In genomic region chr17:55510986-55511721, GRCh38 we compare ENCODE assay signal across 18 cellular contexts. TPM values are rescaled to one million over a fixed set of nuclear protein-coding genes. Genes with fewer than 3 reads are reported as not detected.
DNase-seq lines count a peak whose midpoint lies in the region; ATAC-seq, FAIRE-seq and TF ChIP-seq lines count a peak whose summit lies in the region.
"Had no signal": no experiment of that assay in that cellular context is flagged by ENCODE, and none has a peak within 500 bp of the region (broad histone marks: within the 10 kb centered on the region; RNA-seq: fewer than 3 reads in every experiment).

TSS of gene SMIM36 (minus strand) at chr17:55511452.

- CTCF ChIA-PET in HepG2 (lab: Yijun Ruan, JAX; ENCODE audit: low intra/inter-chr PET ratio, low total read pairs) = no interaction called here

- no peak within 1 kb of the TSS for H3K9ac ChIP-seq in HepG2 (ENCODE audit: insufficient read depth, low read depth, low read length)
- H3K9ac ChIP-seq: BLaER1 had no signal

- POLR2A ChIA-PET in HepG2 (lab: Yijun Ruan, JAX) = interaction anchor here (2.1 to 2.3 kb wide), 2 partner anchors 77 to 90 kb away, joined by 5 to 6 read pairs; partner anchors contain the start of gene MMD

- H3K27me3 ChIP-seq in HepG2 (ENCODE audit: control insufficient read depth in 1 of 2, insufficient read depth in 2 of 2, low read length in 2 of 2) (no peaks in the 10 kb centered on the region), right lobe of liver (no peaks in the 10 kb centered on the region)
- H3K27me3 ChIP-seq: BLaER1 had no signal

- in situ Hi-C loops in HepG2 (cut with HindIII; ENCODE audit: extremely low pct_ligation_motif_present, low pct_unique_long_range_greater_than_20kb) = loop anchor here (5.0 to 10.0 kb wide), 3 partner anchors 89 to 516 kb away; partner anchors contain the start of gene MMD

- intact Hi-C loops in HepG2 (cut with micrococcal nuclease; ENCODE audit: unreplicated experiment) (loop anchor here (5.0 kb wide), 1 partner anchor 519 kb away; no protein-coding TSS in a partner anchor), right lobe of liver (cut with DNase I) (no loop called here)

- WGBS in HepG2 (ENCODE audit: low lambda C conversion rate) = 95% methylated on average over 18 of the region's 18 CpGs
- 78% methylated on average over 7 of the region's 18 CpGs for WGBS in right lobe of liver (ENCODE audit: insufficient coverage, low coverage, low lambda C conversion rate, missing lambda C conversion rate)

- ATAC-seq in HepG2 (no peak), right lobe of liver (no peak), HG03378 (IDR thresholded peaks at IDR 0.05; ENCODE audit: unreplicated experiment) (no peak), GM18505 (IDR thresholded peaks at IDR 0.05; ENCODE audit: unreplicated experiment) (no peak)

- TF ChIP-seq RAD21 in HepG2 (CRISPR knock-in tag; IDR thresholded peaks at IDR 0.05) = no peak

- no peak within 1 kb of the TSS for H3K27ac ChIP-seq in HepG2 (ENCODE audit: extremely low read length, insufficient read depth, low read length)
- no peak within 1 kb of the TSS for H3K27ac ChIP-seq in right lobe of liver
- H3K27ac ChIP-seq: 22Rv1, BLaER1, HL-60 had no signal

- H3K4me1 ChIP-seq in HepG2 (ENCODE audit: insufficient read depth, low read length) = peaks cover 28% of the 10 kb centered on the region
- H3K4me1 ChIP-seq in right lobe of liver = no peaks in the 10 kb centered on the region
- H3K4me1 ChIP-seq: BLaER1 had no signal

- H3K36me3 ChIP-seq in HepG2 (replicated peaks in 1 of 2; ENCODE audit: control insufficient read depth in 1 of 2, insufficient read depth in 2 of 2, low read length in 2 of 2) = no peaks in the 10 kb centered on the region
- H3K36me3 ChIP-seq in right lobe of liver = no peaks in the 10 kb centered on the region
- H3K36me3 ChIP-seq: BLaER1, HAP-1 had no signal

- no peak for TF ChIP-seq CTCF in HepG2 (CRISPR knock-in tag; IDR thresholded peaks at IDR 0.05)
- TF ChIP-seq CTCF in right lobe of liver (IDR thresholded peaks at IDR 0.05) = no peak

- TF ChIP-seq EP300 in HepG2 (IDR thresholded peaks at IDR 0.05; ENCODE audit: low read depth in 2 of 2, low read length in 2 of 2) = no peak
- no peak for TF ChIP-seq EP300 in HepG2 (CRISPR knock-in tag; IDR thresholded peaks at IDR 0.05; ENCODE audit: borderline replicate concordance)

- TF ChIP-seq POLR2A in HepG2 (IDR thresholded peaks at IDR 0.05; ENCODE audit: insufficient read depth in 1 of 2, low read depth in 2 of 2, low read length in 2 of 2) (no peak), right lobe of liver (IDR thresholded peaks at IDR 0.05) (no peak), GM18505 (IDR thresholded peaks at IDR 0.05; ENCODE audit: borderline replicate concordance, extremely low read depth, insufficient read depth, insufficient read length) (no peak)

- no peak within 1 kb of the TSS for H2AFZ ChIP-seq in HepG2 (ENCODE audit: low read length)

- no peaks in the 10 kb centered on the region for H4K20me1 ChIP-seq in HepG2 (ENCODE audit: insufficient read depth, low read length)
- H4K20me1 ChIP-seq: BLaER1 had no signal

- no TSS peak for BruUV-seq in HepG2 (replicated peaks; lab: Mats Ljungman, UMichigan)

- FAIRE-seq in HepG2 (lab: Jason Lieb, UNC) = no peak
- FAIRE-seq: H1 had no signal

- no peak within 1 kb of the TSS for H3K4me2 ChIP-seq in HepG2 (ENCODE audit: low read depth, low read length)
- H3K4me2 ChIP-seq: BLaER1 had no signal

- DNase-seq in HepG2 (ENCODE audit: low spot score) (no peak), right lobe of liver (no peak), NCI-H82 treated with DMSO at 0.1 percent for 48 hours (lab: John Stamatoyannopoulos, UW; ENCODE audit: unreplicated experiment) (peak; percentile 96), dedifferentiated amniotic fluid mesenchymal stem cell (ENCODE audit: extremely low spot score) (peak; percentile 10), activated gamma-delta T cell treated with Interleukin-2 at 50 U/mL for 16 hours (no peak), NCI-H2081 treated with DMSO at 0.1 percent for 48 hours (lab: John Stamatoyannopoulos, UW) (no peak)
- DNase-seq: AML-193; Caco-2; CD8-positive, alpha-beta memory T cell; DMS 273 treated with DMSO at 0.1 percent for 48 hours had no signal

- H3K9me3 ChIP-seq in HepG2 (ENCODE audit: low read length) = no peaks in the 10 kb centered on the region
- H3K9me3 ChIP-seq in right lobe of liver = no peaks in the 10 kb centered on the region
- H3K9me3 ChIP-seq: BLaER1, Caco-2, HAP-1 had no signal

- no peaks in the 10 kb centered on the region for H3K79me2 ChIP-seq in HepG2 (ENCODE audit: insufficient read depth, low read length)

- H3K4me3 ChIP-seq in HepG2 (replicated peaks in 1 of 3; ENCODE audit: insufficient read depth in 1 of 3, low read depth in 2 of 3, low read length in 3 of 3) (no peak within 1 kb of the TSS), right lobe of liver (no peak within 1 kb of the TSS)
- H3K4me3 ChIP-seq: BLaER1, HAP-1 had no signal

TF ChIP-seq in HepG2, 621 proteins besides CTCF, POLR2A, EP300 and RAD21:
- TF ChIP-seq ZFP36L2 (CRISPR knock-in tag; IDR thresholded peaks at IDR 0.05) (no peak), ZNF687 (CRISPR knock-in tag; IDR thresholded peaks at IDR 0.05) (peak; percentile 23; the same call in 1 of the 2 replicates)

RNA-seq across cellular contexts. Expression of gene SMIM36, which starts in this region (rescaled TPM):
- total RNA-seq in HepG2 (2016; rRNA removed; fragmentation: Illumina TruSeq; extraction: Trizol) (not detected in 2 replicates), right lobe of liver (not detected)
- total RNA-seq in HepG2 (2016; cell fraction: cytosol; rRNA removed; fragmentation: Illumina TruSeq; extraction: Trizol; ENCODE audit: low read depth) = not detected in 2 replicates
- total RNA-seq in HepG2 (2016; cell fraction: insoluble cytoplasmic fraction; rRNA removed; fragmentation: Illumina TruSeq; extraction: Trizol) = not detected in 2 replicates
- total RNA-seq in HepG2 (2016; cell fraction: membrane; rRNA removed; fragmentation: Illumina TruSeq; extraction: Trizol) = not detected in 2 replicates
- total RNA-seq in HepG2 (2016; cell fraction: nucleus; rRNA removed; fragmentation: Illumina TruSeq; extraction: Trizol) = not detected in 2 replicates
- not detected in 2 replicates for polyA plus RNA-seq in HepG2 (2011; rRNA removed)
- polyA plus RNA-seq in HepG2 (2011; cell fraction: cytosol; rRNA removed) = not detected in 2 replicates
- not detected in 2 replicates for polyA plus RNA-seq in HepG2 (2011; cell fraction: nucleus; rRNA removed)
- not detected in 2 replicates for polyA plus RNA-seq in HepG2 (2012)
- polyA plus RNA-seq in HepG2 (2016; cell fraction: cytosol; fragmentation: Illumina TruSeq; extraction: Trizol; ENCODE audit: low read depth) = not detected in 2 replicates
- polyA plus RNA-seq in HepG2 (2016; cell fraction: insoluble cytoplasmic fraction; fragmentation: Illumina TruSeq; extraction: Trizol; ENCODE audit: low read depth) = not detected in 2 replicates
- polyA plus RNA-seq in HepG2 (2016; cell fraction: membrane; fragmentation: Illumina TruSeq; extraction: Trizol; ENCODE audit: low read depth) = not detected in 2 replicates
- not detected in 2 replicates for polyA plus RNA-seq in HepG2 (2016; cell fraction: nucleus; fragmentation: Illumina TruSeq; extraction: Trizol; ENCODE audit: insufficient read depth, low read depth)
- polyA minus RNA-seq in HepG2 (2011; rRNA and poly(A)+ RNA removed; ENCODE audit: low replicate concordance) = not detected in 2 replicates
- not detected in 2 replicates for polyA minus RNA-seq in HepG2 (2011; cell fraction: cytosol; rRNA and poly(A)+ RNA removed)
- not detected in 2 replicates for polyA minus RNA-seq in HepG2 (2011; cell fraction: nucleus; rRNA and poly(A)+ RNA removed)
- total RNA-seq: Caco-2; CD8-positive, alpha-beta memory T cell; G401; H1 had no signal
- polyA plus RNA-seq: CD8-positive, alpha-beta memory T cell; H1 had no signal

Comparison
In these comparisons a context has a peak if more than half of its experiments do, and no peak if none do; other contexts are left out.
1. DNase-seq: peak in NCI-H82 treated with DMSO at 0.1 percent for 48 hours (single experiment) and dedifferentiated amniotic fluid mesenchymal stem cell (single experiment); none in HepG2 (single experiment), right lobe of liver (0 of 3), activated gamma-delta T cell treated with Interleukin-2 at 50 U/mL for 16 hours (single experiment) and NCI-H2081 treated with DMSO at 0.1 percent for 48 hours (single experiment).